In the genomic region with DNA sequence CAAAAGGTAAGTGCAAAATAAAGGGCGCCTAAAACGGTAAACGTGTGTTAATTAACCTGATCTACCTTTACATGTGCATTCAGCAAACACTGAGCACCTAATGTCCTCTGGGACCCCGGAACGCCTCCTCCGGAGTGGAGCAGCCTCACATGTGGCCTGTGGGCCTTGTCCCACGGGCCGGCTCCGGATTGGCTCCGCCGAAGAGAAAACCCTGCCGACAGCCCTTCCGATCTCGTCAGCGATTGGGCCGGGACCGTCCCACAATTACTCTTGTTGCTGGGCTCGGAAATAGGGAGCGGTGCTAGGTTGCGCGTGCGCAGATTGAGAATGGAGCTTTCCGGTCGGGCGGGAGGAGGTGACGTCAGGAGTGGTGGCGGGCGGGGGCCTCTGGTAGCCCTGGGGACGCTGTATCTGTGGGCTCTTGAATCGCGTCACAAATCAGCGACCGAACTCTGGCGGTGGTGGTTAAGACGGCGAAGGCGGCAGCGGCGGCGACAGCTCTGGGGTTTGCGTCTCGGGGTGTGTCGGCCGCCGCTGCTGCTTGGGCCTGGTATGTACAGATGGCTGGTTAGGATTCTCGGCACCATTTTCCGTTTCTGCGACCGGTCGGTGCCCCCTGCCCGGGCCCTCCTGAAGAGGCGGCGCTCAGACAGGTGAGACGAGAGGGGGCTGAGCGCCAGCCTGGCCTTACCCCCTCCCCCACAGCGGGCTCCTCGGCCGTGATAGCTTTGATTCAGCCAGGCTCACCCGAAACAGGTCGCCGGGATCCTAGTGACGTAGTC, we compare ENCODE assay signal across 8 cellular contexts.
DNase-seq lines count a peak whose midpoint lies in the region; ATAC-seq and FAIRE-seq lines count a peak whose summit lies in the region.

A gene (plus strand): TSS at position 434 of the 782 bp plus-strand sequence. CDS start 119 bp downstream, at position 553.

- peak within 1 kb of the TSS; percentile 91 to 96 for H3K27ac Mint-ChIP-seq in effector memory CD8-positive, alpha-beta T cell

- peaks cover 55% of the 10 kb centered on the region for H3K36me3 Mint-ChIP-seq in effector memory CD8-positive, alpha-beta T cell (ENCODE audit: insufficient read depth)

- FAIRE-seq in HTR-8/SVneo (lab: Jason Lieb, UNC) = peak; percentile 76

- H3K4me3 Mint-ChIP-seq in effector memory CD8-positive, alpha-beta T cell = peak within 1 kb of the TSS; percentile 74 to 77

- peaks cover 36 to 43% of the 10 kb centered on the region in 2 donors for H3K4me1 Mint-ChIP-seq in effector memory CD8-positive, alpha-beta T cell (ENCODE audit: low read depth in 2 of 2)

- DNase-seq in COLO829 (ENCODE audit: low spot score) = peak; percentile 98
- peak; percentile 99 for DNase-seq in HTR-8/SVneo (ENCODE audit: insufficient read length, low spot score)
- DNase-seq in NOMO-1 treated with dmso at 0.1 percent for 144 hours (lab: John Stamatoyannopoulos, UW; ENCODE audit: unreplicated experiment) = peak; percentile 100
- peak; percentile 93 to 99 (median 97) for DNase-seq in activated CD8-positive, alpha-beta memory T cell treated with anti-CD3 and anti-CD28 coated beads for 48 hours (ENCODE audit: low read depth in 2 of 3, low spot score in 2 of 3)
- peak; percentile 99 to 100 (median 99) for DNase-seq in effector memory CD8-positive, alpha-beta T cell
- peak; percentile 100 for DNase-seq in medulla oblongata (ENCODE audit: extremely low spot score)
- DNase-seq in stimulated activated CD8-positive, alpha-beta memory T cell treated with anti-CD3 and anti-CD28 coated beads, Interleukin-12 subunit alpha, Interleukin-12 subunit beta, amount 100 ng/mL, for 1 hour (ENCODE audit: low read depth) = peak; percentile 100

- no peaks in the 10 kb centered on the region for H3K27me3 Mint-ChIP-seq in effector memory CD8-positive, alpha-beta T cell

- no peaks in the 10 kb centered on the region for H3K9me3 Mint-ChIP-seq in effector memory CD8-positive, alpha-beta T cell

- peak; percentile 94 for ATAC-seq in GM21367 (IDR thresholded peaks at IDR 0.05; ENCODE audit: unreplicated experiment)
- ATAC-seq in effector memory CD8-positive, alpha-beta T cell (replicated peaks) = peak; percentile 84

Comparison
In these comparisons a context has a peak if more than half of its experiments do, and no peak if none do; other contexts are left out.
1. Peak in every context shown above with its lines: DNase-seq and ATAC-seq.